ENCODE assay signal across 15 cellular contexts in the genomic region with DNA sequence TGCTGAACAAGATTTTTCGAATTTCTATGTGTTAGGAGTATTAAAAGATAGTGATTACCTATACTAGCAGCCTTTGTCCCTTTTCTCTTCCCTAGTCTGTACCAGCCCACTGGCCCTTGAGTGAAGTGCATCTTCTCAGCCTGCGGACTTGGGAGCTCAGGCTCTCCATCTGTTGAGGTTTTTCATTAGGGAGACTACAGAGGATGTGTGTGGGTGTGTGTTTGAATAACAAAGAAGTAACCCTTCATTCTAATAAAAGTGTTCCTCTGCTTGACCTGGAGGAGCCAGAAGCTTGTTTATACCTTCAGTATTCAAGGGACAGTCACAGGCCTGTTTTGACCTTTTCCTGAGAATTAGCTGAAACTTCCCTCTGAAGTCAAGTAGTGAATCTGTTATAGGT. TPM values are rescaled to one million over a fixed set of nuclear protein-coding genes. Genes with fewer than 3 reads are reported as not detected.
"Had no signal": no experiment of that assay in that cellular context is flagged by ENCODE, and none has a peak within 500 bp of the region (broad histone marks: within the 10 kb centered on the region; RNA-seq: fewer than 3 reads in every experiment).

No MANE protein-coding gene starts in this region.

- H3K36me3 Mint-ChIP-seq: immature natural killer cell; stimulated activated memory B cell treated with anti-CD40 and anti-IgM and Interleukin-4, amounts not matched to agents 10 μg/mL and 1 μg/mL and 100 μg/mL, for 72 hours had no signal

- H3K4me3 Mint-ChIP-seq: activated CD4-positive, alpha-beta T cell treated with anti-CD3 and anti-CD28 coated beads, Interleukin-2, amount 10 ng/mL, durations not matched to agents 7 days and 5 days; effector memory CD8-positive, alpha-beta T cell; immature natural killer cell; stimulated activated memory B cell treated with anti-CD40 and anti-IgM and Interleukin-4, amounts not matched to agents 10 μg/mL and 1 μg/mL and 100 μg/mL, for 72 hours had no signal

- H3K36me3 ChIP-seq: thyroid gland had no signal

- DNase-seq: activated CD4-positive, alpha-beta T cell treated with anti-CD3 and anti-CD28 coated beads, Interleukin-2, amount 10 ng/mL, durations not matched to agents 7 days and 5 days; activated naive CD8-positive, alpha-beta T cell treated with anti-CD3 and anti-CD28 coated beads for 36 hours; cortex of kidney; effector memory CD8-positive, alpha-beta T cell; foreskin melanocyte; immature natural killer cell; left colon; stimulated activated CD4-positive, alpha-beta T cell treated with anti-CD3 and anti-CD28 coated beads, Interleukin-2, amount 100 ng/mL, for 48 hours; T-helper 9 cell; thyroid gland had no signal

- H3K9me3 ChIP-seq: thyroid gland had no signal

- H3K27ac Mint-ChIP-seq: activated CD4-positive, alpha-beta T cell treated with anti-CD3 and anti-CD28 coated beads, Interleukin-2, amount 10 ng/mL, durations not matched to agents 7 days and 5 days; activated naive CD8-positive, alpha-beta T cell treated with anti-CD3 and anti-CD28 coated beads for 36 hours; effector memory CD8-positive, alpha-beta T cell; immature natural killer cell; stimulated activated memory B cell treated with anti-CD40 and anti-IgM and Interleukin-4, amounts not matched to agents 10 μg/mL and 1 μg/mL and 100 μg/mL, for 72 hours had no signal

- H3K4me3 ChIP-seq: lung, thyroid gland had no signal

- H3K27ac ChIP-seq: epithelial cell of prostate, thyroid gland had no signal

- H3K9me3 Mint-ChIP-seq: activated CD4-positive, alpha-beta T cell treated with anti-CD3 and anti-CD28 coated beads, Interleukin-2, amount 10 ng/mL, durations not matched to agents 7 days and 5 days; effector memory CD8-positive, alpha-beta T cell; stimulated activated memory B cell treated with anti-CD40 and anti-IgM and Interleukin-4, amounts not matched to agents 10 μg/mL and 1 μg/mL and 100 μg/mL, for 72 hours had no signal

RNA-seq across cellular contexts. Expression of a gene that starts 12.2 kb away (rescaled TPM):
- total RNA-seq: activated CD4-positive, alpha-beta T cell treated with anti-CD3 and anti-CD28 coated beads, Interleukin-2, amount 10 ng/mL, durations not matched to agents 7 days and 5 days; activated naive CD8-positive, alpha-beta T cell treated with anti-CD3 and anti-CD28 coated beads for 36 hours; fibroblast of lung; myocyte had no signal
- polyA plus RNA-seq: fibroblast of lung, immature natural killer cell had no signal

RNA-seq across cellular contexts. Expression of a gene that starts 19.1 kb away (rescaled TPM):
- total RNA-seq: activated CD4-positive, alpha-beta T cell treated with anti-CD3 and anti-CD28 coated beads, Interleukin-2, amount 10 ng/mL, durations not matched to agents 7 days and 5 days; activated naive CD8-positive, alpha-beta T cell treated with anti-CD3 and anti-CD28 coated beads for 36 hours; fibroblast of lung; myocyte had no signal
- polyA plus RNA-seq: fibroblast of lung, immature natural killer cell had no signal

RNA-seq across cellular contexts. Expression of a gene that starts 24.9 kb away (rescaled TPM):
- total RNA-seq: activated CD4-positive, alpha-beta T cell treated with anti-CD3 and anti-CD28 coated beads, Interleukin-2, amount 10 ng/mL, durations not matched to agents 7 days and 5 days; activated naive CD8-positive, alpha-beta T cell treated with anti-CD3 and anti-CD28 coated beads for 36 hours; fibroblast of lung; myocyte had no signal
- polyA plus RNA-seq: fibroblast of lung, immature natural killer cell had no signal

RNA-seq across cellular contexts. Expression of a gene that starts 46.7 kb away (rescaled TPM):
- total RNA-seq: activated CD4-positive, alpha-beta T cell treated with anti-CD3 and anti-CD28 coated beads, Interleukin-2, amount 10 ng/mL, durations not matched to agents 7 days and 5 days; activated naive CD8-positive, alpha-beta T cell treated with anti-CD3 and anti-CD28 coated beads for 36 hours; fibroblast of lung had no signal
- polyA plus RNA-seq: fibroblast of lung, immature natural killer cell had no signal

RNA-seq across cellular contexts. Expression of a gene that starts 53.7 kb away (rescaled TPM):
- total RNA-seq: activated CD4-positive, alpha-beta T cell treated with anti-CD3 and anti-CD28 coated beads, Interleukin-2, amount 10 ng/mL, durations not matched to agents 7 days and 5 days; activated naive CD8-positive, alpha-beta T cell treated with anti-CD3 and anti-CD28 coated beads for 36 hours; fibroblast of lung had no signal
- polyA plus RNA-seq: fibroblast of lung, immature natural killer cell had no signal
